ENCODE assay signal across 16 cellular contexts in the genomic region with DNA sequence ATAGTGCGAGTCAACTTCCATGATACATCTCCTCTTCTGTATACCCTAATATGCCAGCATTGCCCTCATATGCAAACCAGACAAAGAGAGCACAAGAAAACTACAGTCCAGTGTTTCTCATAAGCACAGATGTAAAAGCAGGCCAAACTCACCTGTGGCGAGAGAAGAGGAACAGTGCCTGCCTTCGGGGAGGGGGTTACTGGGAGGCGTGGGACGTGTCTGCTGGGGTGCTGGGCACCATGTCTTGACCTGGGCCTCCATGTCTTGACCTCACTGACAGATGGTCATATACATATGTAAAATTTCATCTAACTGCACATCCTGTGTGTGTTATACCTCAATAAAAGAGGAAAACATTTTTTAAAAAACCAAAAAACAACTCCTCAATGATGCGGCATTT.
DNase-seq lines count a peak whose midpoint lies in the region; ATAC-seq, FAIRE-seq and TF ChIP-seq lines count a peak whose summit lies in the region.
"Had no signal": no experiment of that assay in that cellular context is flagged by ENCODE, and none has a peak within 500 bp of the region (broad histone marks: within the 10 kb centered on the region; RNA-seq: fewer than 3 reads in every experiment).

No MANE protein-coding gene starts in this region.

- ATAC-seq in WTC11: no peak
- no peak for ATAC-seq in GM21360 (IDR thresholded peaks at IDR 0.05; ENCODE audit: unreplicated experiment)
- no peak for ATAC-seq in GM21529 (IDR thresholded peaks at IDR 0.05; ENCODE audit: unreplicated experiment)
- ATAC-seq: A549, HepG2 had no signal

- no peak for TF ChIP-seq CTCF in WTC11 (IDR thresholded peaks at IDR 0.05)

- H3K27me3 Mint-ChIP-seq in WTC11 (ENCODE audit: low read depth): no peaks in the 10 kb centered on the region

- FAIRE-seq in HTR-8/SVneo (lab: Jason Lieb, UNC): no peak
- FAIRE-seq: A549, G401.6, GM12891, HepG2 had no signal

- no peaks in the 10 kb centered on the region for H3K36me3 Mint-ChIP-seq in WTC11
- H3K36me3 Mint-ChIP-seq: CD4-positive, alpha-beta memory T cell had no signal

- no peaks in the 10 kb centered on the region for H3K9me3 Mint-ChIP-seq in WTC11

- CTCF ChIA-PET in WTC11 (lab: Charles Lee): no interaction called here

- peak; percentile 24 for DNase-seq in activated effector memory CD4-positive, alpha-beta T cell treated with anti-CD3 and anti-CD28 coated beads, Interleukin-2, amount 50 U/mL, for 16 hours
- no peak for DNase-seq in activated effector memory CD4-positive, alpha-beta T cell treated with Interleukin-2 at 50 U/mL for 16 hours
- DNase-seq in WTC11 (ENCODE audit: low spot score) (no peak), islet precursor cell (peak; percentile 24), HTR-8/SVneo (ENCODE audit: insufficient read length, low spot score) (no peak)
- DNase-seq: BE2C; CD4-positive, alpha-beta memory T cell; DMS79 treated with DMSO at 0.1 percent for 48 hours; EL; H9 had no signal

- POLR2A ChIA-PET in WTC11 (lab: Charles Lee): no interaction called here

- peaks cover 24% of the 10 kb centered on the region for H3K4me1 Mint-ChIP-seq in WTC11
- H3K4me1 Mint-ChIP-seq: CD4-positive, alpha-beta memory T cell had no signal

- peak overlapping the region; percentile 57; the same call in 1 of the 2 replicates for H3K27ac Mint-ChIP-seq in WTC11
- H3K27ac Mint-ChIP-seq: CD4-positive, alpha-beta memory T cell had no signal

- H3K4me3 Mint-ChIP-seq in WTC11: no peak overlapping the region
- H3K4me3 Mint-ChIP-seq: CD4-positive, alpha-beta memory T cell; H9 had no signal

TF ChIP-seq in WTC11, 78 proteins besides CTCF, POLR2A, EP300 and RAD21:
- TF ChIP-seq, protein P1, sequence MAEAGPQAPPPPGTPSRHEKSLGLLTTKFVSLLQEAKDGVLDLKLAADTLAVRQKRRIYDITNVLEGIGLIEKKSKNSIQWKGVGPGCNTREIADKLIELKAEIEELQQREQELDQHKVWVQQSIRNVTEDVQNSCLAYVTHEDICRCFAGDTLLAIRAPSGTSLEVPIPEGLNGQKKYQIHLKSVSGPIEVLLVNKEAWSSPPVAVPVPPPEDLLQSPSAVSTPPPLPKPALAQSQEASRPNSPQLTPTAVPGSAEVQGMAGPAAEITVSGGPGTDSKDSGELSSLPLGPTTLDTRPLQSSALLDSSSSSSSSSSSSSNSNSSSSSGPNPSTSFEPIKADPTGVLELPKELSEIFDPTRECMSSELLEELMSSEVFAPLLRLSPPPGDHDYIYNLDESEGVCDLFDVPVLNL (CRISPR knock-in tag; IDR thresholded peaks at IDR 0.05; ENCODE audit: borderline replicate concordance, low read depth): no peak
- TF ChIP-seq, protein P2, sequence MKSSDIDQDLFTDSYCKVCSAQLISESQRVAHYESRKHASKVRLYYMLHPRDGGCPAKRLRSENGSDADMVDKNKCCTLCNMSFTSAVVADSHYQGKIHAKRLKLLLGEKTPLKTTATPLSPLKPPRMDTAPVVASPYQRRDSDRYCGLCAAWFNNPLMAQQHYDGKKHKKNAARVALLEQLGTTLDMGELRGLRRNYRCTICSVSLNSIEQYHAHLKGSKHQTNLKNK (CRISPR knock-in tag; IDR thresholded peaks at IDR 0.05): no peak
- TF ChIP-seq GRHL2 (CRISPR knock-in tag; IDR thresholded peaks at IDR 0.05; ENCODE audit: insufficient replicate concordance, severe bottlenecking): no peak
- TF ChIP-seq ZNF121 (CRISPR knock-in tag; IDR thresholded peaks at IDR 0.05): no peak
- TF ChIP-seq ZNF232 (CRISPR knock-in tag; IDR thresholded peaks at IDR 0.05): no peak
- TF ChIP-seq, protein P3, sequence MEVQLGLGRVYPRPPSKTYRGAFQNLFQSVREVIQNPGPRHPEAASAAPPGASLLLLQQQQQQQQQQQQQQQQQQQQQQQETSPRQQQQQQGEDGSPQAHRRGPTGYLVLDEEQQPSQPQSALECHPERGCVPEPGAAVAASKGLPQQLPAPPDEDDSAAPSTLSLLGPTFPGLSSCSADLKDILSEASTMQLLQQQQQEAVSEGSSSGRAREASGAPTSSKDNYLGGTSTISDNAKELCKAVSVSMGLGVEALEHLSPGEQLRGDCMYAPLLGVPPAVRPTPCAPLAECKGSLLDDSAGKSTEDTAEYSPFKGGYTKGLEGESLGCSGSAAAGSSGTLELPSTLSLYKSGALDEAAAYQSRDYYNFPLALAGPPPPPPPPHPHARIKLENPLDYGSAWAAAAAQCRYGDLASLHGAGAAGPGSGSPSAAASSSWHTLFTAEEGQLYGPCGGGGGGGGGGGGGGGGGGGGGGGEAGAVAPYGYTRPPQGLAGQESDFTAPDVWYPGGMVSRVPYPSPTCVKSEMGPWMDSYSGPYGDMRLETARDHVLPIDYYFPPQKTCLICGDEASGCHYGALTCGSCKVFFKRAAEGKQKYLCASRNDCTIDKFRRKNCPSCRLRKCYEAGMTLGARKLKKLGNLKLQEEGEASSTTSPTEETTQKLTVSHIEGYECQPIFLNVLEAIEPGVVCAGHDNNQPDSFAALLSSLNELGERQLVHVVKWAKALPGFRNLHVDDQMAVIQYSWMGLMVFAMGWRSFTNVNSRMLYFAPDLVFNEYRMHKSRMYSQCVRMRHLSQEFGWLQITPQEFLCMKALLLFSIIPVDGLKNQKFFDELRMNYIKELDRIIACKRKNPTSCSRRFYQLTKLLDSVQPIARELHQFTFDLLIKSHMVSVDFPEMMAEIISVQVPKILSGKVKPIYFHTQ (CRISPR knock-in tag; IDR thresholded peaks at IDR 0.05): no peak
- no peak for TF ChIP-seq SOX15 (CRISPR knock-in tag; IDR thresholded peaks at IDR 0.05)
- no peak for TF ChIP-seq JUN (CRISPR knock-in tag; IDR thresholded peaks at IDR 0.05)
- no peak for TF ChIP-seq MYBL2 (CRISPR knock-in tag; IDR thresholded peaks at IDR 0.05)
- TF ChIP-seq ESRRA (CRISPR knock-in tag; IDR thresholded peaks at IDR 0.05; ENCODE audit: borderline replicate concordance): no peak

Comparison
In these comparisons a context has a peak if more than half of its experiments do, and no peak if none do; other contexts are left out.
1. DNase-seq: peak in activated effector memory CD4-positive, alpha-beta T cell treated with anti-CD3 and anti-CD28 coated beads, Interleukin-2, amount 50 U/mL, for 16 hours (single experiment) and islet precursor cell (single experiment); none in activated effector memory CD4-positive, alpha-beta T cell treated with Interleukin-2 at 50 U/mL for 16 hours (single experiment), WTC11 (single experiment) and HTR-8/SVneo (single experiment).